14 cellular contexts compared by ENCODE assay signal in the genomic region with DNA sequence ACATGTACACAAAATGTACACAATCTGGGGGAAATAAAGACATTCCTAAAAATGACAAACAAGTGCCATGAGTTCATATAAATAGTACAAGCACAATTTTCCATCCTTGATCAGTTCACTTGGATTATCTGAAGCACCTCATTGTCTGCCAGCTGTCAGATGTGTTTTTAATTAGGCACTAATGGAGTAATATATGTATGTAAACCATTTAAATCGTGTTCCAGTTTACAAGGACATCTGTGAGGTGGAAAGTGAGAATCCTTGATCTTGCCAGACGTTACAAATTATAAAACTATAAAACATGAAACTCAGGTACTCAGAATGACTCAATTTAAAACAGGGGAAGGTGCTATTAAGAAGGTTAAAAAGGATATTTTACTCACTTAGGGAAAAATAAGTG.
"Had no signal": no experiment of that assay in that cellular context is flagged by ENCODE, and none has a peak within 500 bp of the region (broad histone marks: within the 10 kb centered on the region; RNA-seq: fewer than 3 reads in every experiment).

No MANE protein-coding gene starts in this region.

- H3K27ac ChIP-seq: brain microvascular endothelial cell, foreskin keratinocyte, thyroid gland had no signal

- H3K4me3 Mint-ChIP-seq: activated CD4-positive, alpha-beta T cell treated with anti-CD3 and anti-CD28 coated beads, Interleukin-2, amount 10 ng/mL, durations not matched to agents 24 days and 14 days; activated naive CD8-positive, alpha-beta T cell treated with anti-CD3 and anti-CD28 coated beads for 36 hours; immature natural killer cell; natural killer cell treated with Interleukin-12 subunit alpha and Interleukin-12 subunit beta and Interleukin-15 and Interleukin-18, amount 100 ng/mL, for 72 hours; stimulated activated memory B cell treated with anti-CD40 and anti-IgM and Interleukin-4, amounts not matched to agents 10 μg/mL and 1 μg/mL and 100 μg/mL, for 72 hours had no signal

- H3K4me1 ChIP-seq: foreskin keratinocyte, thyroid gland had no signal

- H3K27me3 ChIP-seq: brain microvascular endothelial cell, foreskin keratinocyte, thyroid gland had no signal

- H3K36me3 ChIP-seq: brain microvascular endothelial cell, thyroid gland had no signal

- DNase-seq: activated CD4-positive, alpha-beta T cell treated with anti-CD3 and anti-CD28 coated beads, Interleukin-2, amount 10 ng/mL, durations not matched to agents 24 days and 14 days; activated CD4-positive, CD25-positive, alpha-beta regulatory T cell; activated naive CD8-positive, alpha-beta T cell treated with anti-CD3 and anti-CD28 coated beads for 36 hours; anterior cingulate cortex; brain microvascular endothelial cell; cortex of kidney; effector CD8-positive, alpha-beta T cell; foreskin keratinocyte; immature natural killer cell; mesendoderm; stimulated activated CD4-positive, alpha-beta T cell treated with anti-CD3 and anti-CD28 coated beads, Interleukin-2, amount 100 ng/mL, for 48 hours; thyroid gland had no signal

- H3K27ac Mint-ChIP-seq: activated CD4-positive, alpha-beta T cell treated with anti-CD3 and anti-CD28 coated beads, Interleukin-2, amount 10 ng/mL, durations not matched to agents 24 days and 14 days; activated naive CD8-positive, alpha-beta T cell treated with anti-CD3 and anti-CD28 coated beads for 36 hours; immature natural killer cell; natural killer cell treated with Interleukin-12 subunit alpha and Interleukin-12 subunit beta and Interleukin-15 and Interleukin-18, amount 100 ng/mL, for 72 hours; stimulated activated memory B cell treated with anti-CD40 and anti-IgM and Interleukin-4, amounts not matched to agents 10 μg/mL and 1 μg/mL and 100 μg/mL, for 72 hours had no signal

- H3K4me1 Mint-ChIP-seq: activated CD4-positive, alpha-beta T cell treated with anti-CD3 and anti-CD28 coated beads, Interleukin-2, amount 10 ng/mL, durations not matched to agents 24 days and 14 days; activated naive CD8-positive, alpha-beta T cell treated with anti-CD3 and anti-CD28 coated beads for 36 hours; immature natural killer cell; stimulated activated memory B cell treated with anti-CD40 and anti-IgM and Interleukin-4, amounts not matched to agents 10 μg/mL and 1 μg/mL and 100 μg/mL, for 72 hours had no signal

- H3K9me3 ChIP-seq: thyroid gland had no signal

- H3K4me3 ChIP-seq: thyroid gland had no signal

- H3K27me3 Mint-ChIP-seq: activated CD4-positive, alpha-beta T cell treated with anti-CD3 and anti-CD28 coated beads, Interleukin-2, amount 10 ng/mL, durations not matched to agents 24 days and 14 days; activated naive CD8-positive, alpha-beta T cell treated with anti-CD3 and anti-CD28 coated beads for 36 hours; natural killer cell treated with Interleukin-12 subunit alpha and Interleukin-12 subunit beta and Interleukin-15 and Interleukin-18, amount 100 ng/mL, for 72 hours; stimulated activated memory B cell treated with anti-CD40 and anti-IgM and Interleukin-4, amounts not matched to agents 10 μg/mL and 1 μg/mL and 100 μg/mL, for 72 hours had no signal

- H3K36me3 Mint-ChIP-seq: activated naive CD8-positive, alpha-beta T cell treated with anti-CD3 and anti-CD28 coated beads for 36 hours; stimulated activated memory B cell treated with anti-CD40 and anti-IgM and Interleukin-4, amounts not matched to agents 10 μg/mL and 1 μg/mL and 100 μg/mL, for 72 hours had no signal
